12 cellular contexts compared by ENCODE assay signal in genomic region chr4:39255266-39255665, GRCh38.
A peak's percentile ranks its signal among the peaks of the same experiment; 100 is the strongest.
DNase-seq lines count a peak whose midpoint lies in the region; ATAC-seq, FAIRE-seq and TF ChIP-seq lines count a peak whose summit lies in the region.
"Had no signal": no experiment of that assay in that cellular context is flagged by ENCODE, and none has a peak within 500 bp of the region (broad histone marks: within the 10 kb centered on the region; RNA-seq: fewer than 3 reads in every experiment).

No MANE protein-coding gene starts in this region.

- H3F3A ChIP-seq in GM23248 (ENCODE audit: insufficient read depth): peaks cover 39% of the 10 kb centered on the region

- H3K27me3 ChIP-seq in GM23248 (replicated peaks; ENCODE audit: insufficient read depth): no peaks in the 10 kb centered on the region
- H3K27me3 ChIP-seq in colonic mucosa: no peaks in the 10 kb centered on the region

- peaks cover 8% of the 10 kb centered on the region for H3K36me3 Mint-ChIP-seq in endothelial cell (ENCODE audit: low read depth, unreplicated experiment)
- peaks cover 38% of the 10 kb centered on the region for H3K36me3 Mint-ChIP-seq in stimulated activated memory B cell treated with anti-CD40 and anti-IgM and Interleukin-4, amounts not matched to agents 10 μg/mL and 1 μg/mL and 100 μg/mL, for 72 hours

- no peak overlapping the region for H3K4me3 Mint-ChIP-seq in endothelial cell (ENCODE audit: unreplicated experiment)
- H3K4me3 Mint-ChIP-seq in stimulated activated memory B cell treated with anti-CD40 and anti-IgM and Interleukin-4, amounts not matched to agents 10 μg/mL and 1 μg/mL and 100 μg/mL, for 72 hours: no peak overlapping the region
- H3K4me3 Mint-ChIP-seq: central memory CD8-positive, alpha-beta T cell had no signal

- H2AFZ ChIP-seq in GM23248: peak overlapping the region; percentile 19; the same call in 1 of the 2 replicates

- peaks cover 3% of the 10 kb centered on the region for H3K27me3 Mint-ChIP-seq in endothelial cell (ENCODE audit: unreplicated experiment)
- no peaks in the 10 kb centered on the region for H3K27me3 Mint-ChIP-seq in stimulated activated memory B cell treated with anti-CD40 and anti-IgM and Interleukin-4, amounts not matched to agents 10 μg/mL and 1 μg/mL and 100 μg/mL, for 72 hours
- H3K27me3 Mint-ChIP-seq: central memory CD8-positive, alpha-beta T cell had no signal

- DNase-seq in GM23248 (peak; percentile 48), RCC 7860 (ENCODE audit: low spot score) (peak; percentile 48), endothelial cell (ENCODE audit: low spot score) (no peak), pulmonary artery endothelial cell (ENCODE audit: low read depth, low spot score) (peak; percentile 67), DMS 273 treated with DMSO at 0.1 percent for 48 hours (lab: John Stamatoyannopoulos, UW) (no peak), GM13976 (ENCODE audit: low spot score) (no peak), colonic mucosa (no peak)
- DNase-seq: activated CD8-positive, alpha-beta memory T cell treated with anti-CD3 and anti-CD28 coated beads, Interleukin-2, amount 50 U/mL, for 48 hours; KG1; T-helper 2 cell had no signal

- FAIRE-seq in RCC 7860 (lab: Jason Lieb, UNC): peak; percentile 66

- no peaks in the 10 kb centered on the region for H3K9me2 ChIP-seq in GM23248 (ENCODE audit: insufficient read depth)

- WGBS in GM23248 (ENCODE audit: low coverage in 1 of 2, low lambda C conversion rate in 2 of 2, missing lambda C conversion rate in 2 of 2), 2 experiments: 57 to 60% methylated on average over 2 of the region's 2 CpGs

- H3K27ac Mint-ChIP-seq in endothelial cell (ENCODE audit: unreplicated experiment): peak overlapping the region; percentile 80
- no peak overlapping the region for H3K27ac Mint-ChIP-seq in stimulated activated memory B cell treated with anti-CD40 and anti-IgM and Interleukin-4, amounts not matched to agents 10 μg/mL and 1 μg/mL and 100 μg/mL, for 72 hours

- TF ChIP-seq CTCF in endothelial cell (IDR thresholded peaks at IDR 0.05; ENCODE audit: unreplicated experiment): no peak
- TF ChIP-seq CTCF in GM13976 (IDR thresholded peaks at IDR 0.05; ENCODE audit: borderline replicate concordance, control extremely low read depth, extremely low read depth, insufficient read depth, missing control alignments): no peak
- no peak for TF ChIP-seq CTCF in colonic mucosa (IDR thresholded peaks at IDR 0.05)

- H3K9me3 ChIP-seq in GM23248 (ENCODE audit: low read depth): no peaks in the 10 kb centered on the region
- H3K9me3 ChIP-seq in colonic mucosa: no peaks in the 10 kb centered on the region

- no peaks in the 10 kb centered on the region for H3K9me3 Mint-ChIP-seq in endothelial cell (ENCODE audit: unreplicated experiment)
- no peaks in the 10 kb centered on the region for H3K9me3 Mint-ChIP-seq in stimulated activated memory B cell treated with anti-CD40 and anti-IgM and Interleukin-4, amounts not matched to agents 10 μg/mL and 1 μg/mL and 100 μg/mL, for 72 hours
- H3K9me3 Mint-ChIP-seq: central memory CD8-positive, alpha-beta T cell had no signal

- H4K20me1 ChIP-seq in GM23248 (ENCODE audit: insufficient read depth): no peaks in the 10 kb centered on the region

- no peaks in the 10 kb centered on the region for H3K79me2 ChIP-seq in GM23248 (ENCODE audit: insufficient read depth)

- H3K4me3 ChIP-seq in GM23248 (no peak overlapping the region), colonic mucosa (no peak overlapping the region)

- in situ Hi-C loops in GM23248 (cut with MboI) (no loop called here), GM13976 (cut with MboI; ENCODE audit: low sequenced_read_pairs, unreplicated experiment) (no loop called here)

- H3K4me1 ChIP-seq in GM23248 (ENCODE audit: insufficient read depth) (peaks cover 27% of the 10 kb centered on the region), colonic mucosa (no peaks in the 10 kb centered on the region)

- no peak for ATAC-seq in stimulated activated memory B cell treated with anti-CD40 and anti-IgM and Interleukin-4, amounts not matched to agents 10 μg/mL and 1 μg/mL and 100 μg/mL, for 72 hours

- intact Hi-C loops in colonic mucosa (cut with DNase I): no loop called here

- peaks cover 4% of the 10 kb centered on the region; the same call in 1 of the 2 replicates for H3K36me3 ChIP-seq in GM23248 (ENCODE audit: low read depth)
- no peaks in the 10 kb centered on the region for H3K36me3 ChIP-seq in colonic mucosa

- H3K27ac ChIP-seq in GM23248 (peak overlapping the region; percentile 16; the same call in 1 of the 2 replicates), colonic mucosa (no peak overlapping the region)

- peak overlapping the region; percentile 22 for H3K4me2 ChIP-seq in GM23248 (ENCODE audit: unreplicated experiment)

- no peak overlapping the region for H3K9ac ChIP-seq in GM23248
- H3K9ac ChIP-seq in colonic mucosa (ENCODE audit: low read depth in 2 of 2, low read length in 2 of 2): no peak overlapping the region

- H3K4me1 Mint-ChIP-seq in endothelial cell (ENCODE audit: unreplicated experiment): peaks cover 12% of the 10 kb centered on the region
- no peaks in the 10 kb centered on the region for H3K4me1 Mint-ChIP-seq in stimulated activated memory B cell treated with anti-CD40 and anti-IgM and Interleukin-4, amounts not matched to agents 10 μg/mL and 1 μg/mL and 100 μg/mL, for 72 hours
- H3K4me1 Mint-ChIP-seq: central memory CD8-positive, alpha-beta T cell had no signal

Comparison
In these comparisons a context has a peak if more than half of its experiments do, and no peak if none do; other contexts are left out.
1. DNase-seq: peak in GM23248 (single experiment), RCC 7860 (single experiment) and pulmonary artery endothelial cell (single experiment); none in endothelial cell (single experiment), DMS 273 treated with DMSO at 0.1 percent for 48 hours (single experiment), GM13976 (single experiment) and colonic mucosa (single experiment).